11 cellular contexts compared by ENCODE assay signal in genomic region chr1:225468270-225469020, GRCh38. TPM values are rescaled to one million over a fixed set of nuclear protein-coding genes. Genes with fewer than 3 reads are reported as not detected.
A peak's percentile ranks its signal among the peaks of the same experiment; 100 is the strongest.
DNase-seq lines count a peak whose midpoint lies in the region; ATAC-seq and TF ChIP-seq lines count a peak whose summit lies in the region.
"Had no signal": no experiment of that assay in that cellular context is flagged by ENCODE, and none has a peak within 500 bp of the region (broad histone marks: within the 10 kb centered on the region; RNA-seq: fewer than 3 reads in every experiment).

No MANE protein-coding gene starts in this region.

- H3K4me1 Mint-ChIP-seq in dendritic cell treated with granulocyte-macrophage colony-stimulating factor and Interleukin-4, amounts not matched to agents 40 ng/mL and 50 ng/mL, for 4 days (ENCODE audit: low read depth): peaks cover 53% of the 10 kb centered on the region

- H3K23ac ChIP-seq in neuronal stem cell (ENCODE audit: low read depth, low read length, poor library complexity): no peak overlapping the region

- no peaks in the 10 kb centered on the region for H3K36me3 Mint-ChIP-seq in dendritic cell treated with granulocyte-macrophage colony-stimulating factor and Interleukin-4, amounts not matched to agents 40 ng/mL and 50 ng/mL, for 4 days (ENCODE audit: low read depth)

- H3K9me3 ChIP-seq in Loucy (ENCODE audit: insufficient read depth, low read depth, low read length) (no peaks in the 10 kb centered on the region), psoas muscle (no peaks in the 10 kb centered on the region), neuronal stem cell (replicated peaks in 1 of 2; ENCODE audit: control insufficient read depth in 2 of 2, insufficient read depth in 1 of 2, low read depth in 1 of 2, low read length in 2 of 2) (no peaks in the 10 kb centered on the region)
- H3K9me3 ChIP-seq: body of pancreas had no signal

- H2BK15ac ChIP-seq in neuronal stem cell (ENCODE audit: low read length): no peak overlapping the region

- H3K9ac ChIP-seq in Loucy (ENCODE audit: low read depth, low read length, poor library complexity, severe bottlenecking) (peak overlapping the region; percentile 88), neuronal stem cell (ENCODE audit: low read depth, low read length, poor library complexity) (no peak overlapping the region)

- ATAC-seq in psoas muscle (no peak), HG02759 (IDR thresholded peaks at IDR 0.05; ENCODE audit: unreplicated experiment) (no peak)

- H2AFZ ChIP-seq in Loucy (ENCODE audit: low read length) (no peak overlapping the region), neuronal stem cell (ENCODE audit: low read length) (no peak overlapping the region)

- no peak overlapping the region for H4K8ac ChIP-seq in neuronal stem cell (ENCODE audit: low read depth, low read length)

- intact Hi-C loops in dendritic cell treated with granulocyte-macrophage colony-stimulating factor and Interleukin-4, amounts not matched to agents 40 ng/mL and 50 ng/mL, for 4 days (cut with micrococcal nuclease): loop anchor here (5.0 kb wide), 1 partner anchor 454 kb away; the partner anchor contains the start of gene PYCR2
- intact Hi-C loops in psoas muscle (cut with DNase I): no loop called here

- no peaks in the 10 kb centered on the region for H4K20me1 ChIP-seq in Loucy (ENCODE audit: insufficient read depth, low read length, poor library complexity, severe bottlenecking)

- peaks cover 7% of the 10 kb centered on the region for H3K9me3 Mint-ChIP-seq in dendritic cell treated with granulocyte-macrophage colony-stimulating factor and Interleukin-4, amounts not matched to agents 40 ng/mL and 50 ng/mL, for 4 days

- H3K27ac ChIP-seq in psoas muscle (peak overlapping the region; percentile 60), neuronal stem cell (replicated peaks; ENCODE audit: low read length) (no peak overlapping the region)

- 80 to 89% (median 85%) methylated on average over 10 of the region's 10 CpGs for WGBS in psoas muscle, 3 donors
- no CpG with 5 or more reads among the region's 10 CpGs for WGBS in neuronal stem cell (ENCODE audit: extremely low coverage in 2 of 2, insufficient read length in 2 of 2, insufficient replicate concordance in 1 of 2), 2 donors

- DNase-seq in psoas muscle (peak in 1 of 2 donors; percentile 42), dedifferentiated amniotic fluid mesenchymal stem cell (ENCODE audit: extremely low spot score) (no peak), NAMALWA (ENCODE audit: low spot score) (no peak), neuronal stem cell (ENCODE audit: low spot score) (no peak)
- DNase-seq: DMS79, nephron progenitor cell had no signal

- H2BK12ac ChIP-seq in neuronal stem cell (ENCODE audit: low read length): no peak overlapping the region

- no peak overlapping the region for H2BK120ac ChIP-seq in neuronal stem cell (ENCODE audit: low read depth, low read length)

- H3K27ac Mint-ChIP-seq in dendritic cell treated with granulocyte-macrophage colony-stimulating factor and Interleukin-4, amounts not matched to agents 40 ng/mL and 50 ng/mL, for 4 days: peak overlapping the region; percentile 98
- H3K27ac Mint-ChIP-seq: nephron progenitor cell had no signal

- peak overlapping the region; percentile 90 for H3K4me2 ChIP-seq in Loucy (ENCODE audit: low read depth, low read length, poor library complexity, severe bottlenecking)
- no peak overlapping the region for H3K4me2 ChIP-seq in neuronal stem cell (ENCODE audit: insufficient read depth, low read length, poor library complexity, severe bottlenecking)

- H3K4ac ChIP-seq in neuronal stem cell (ENCODE audit: low read length): no peak overlapping the region

- no peaks in the 10 kb centered on the region for H3K79me1 ChIP-seq in neuronal stem cell (ENCODE audit: low read depth, low read length)

- H3K27me3 ChIP-seq in Loucy (ENCODE audit: insufficient read depth, low read length, poor library complexity, severe bottlenecking) (no peaks in the 10 kb centered on the region), psoas muscle (ENCODE audit: insufficient read depth in 3 of 3, low read length in 2 of 3) (no peaks in the 10 kb centered on the region), neuronal stem cell (ENCODE audit: control insufficient read depth in 3 of 3, insufficient read depth in 3 of 3, low read depth in 1 of 3, low read length in 3 of 3) (no peaks in the 10 kb centered on the region)
- H3K27me3 ChIP-seq: body of pancreas had no signal

- TF ChIP-seq CTCF in Loucy (conservative IDR thresholded peaks at IDR 0.05; ENCODE audit: low read length) (no peak), psoas muscle (IDR thresholded peaks at IDR 0.05) (no peak)

- peaks cover 8% of the 10 kb centered on the region; the same call in 1 of the 2 replicates for H3K79me2 ChIP-seq in Loucy (ENCODE audit: insufficient read depth, low read length)

- H3K9me2 ChIP-seq in Loucy (replicated peaks; ENCODE audit: low read depth, low read length): no peaks in the 10 kb centered on the region

- H3K4me3 ChIP-seq in GM08714 (ENCODE audit: low read length) (peak overlapping the region; percentile 63; the same call in 1 of the 2 replicates), Loucy (ENCODE audit: low read length, poor library complexity, severe bottlenecking) (peak overlapping the region; percentile 80), psoas muscle (no peak overlapping the region), neuronal stem cell (ENCODE audit: low read length in 2 of 2) (no peak overlapping the region)
- H3K4me3 ChIP-seq: body of pancreas had no signal

- no peaks in the 10 kb centered on the region for H3F3A ChIP-seq in Loucy (ENCODE audit: low read depth)

- no peak overlapping the region for H4K91ac ChIP-seq in neuronal stem cell (ENCODE audit: low read depth, low read length, poor library complexity)

- H3K27me3 Mint-ChIP-seq in dendritic cell treated with granulocyte-macrophage colony-stimulating factor and Interleukin-4, amounts not matched to agents 40 ng/mL and 50 ng/mL, for 4 days: no peaks in the 10 kb centered on the region

- H3K4me1 ChIP-seq in Loucy (ENCODE audit: insufficient read depth, low read length, poor library complexity, severe bottlenecking) (peaks cover 18% of the 10 kb centered on the region), psoas muscle (peaks cover 7% of the 10 kb centered on the region), neuronal stem cell (ENCODE audit: control insufficient read depth in 2 of 2, insufficient read depth in 1 of 2, low read depth in 1 of 2, low read length in 2 of 2) (peaks cover 19 to 22% of the 10 kb centered on the region in 2 donors)
- H3K4me1 ChIP-seq: body of pancreas had no signal

- no peak overlapping the region for H2BK5ac ChIP-seq in neuronal stem cell (ENCODE audit: low read length)

- peak overlapping the region; percentile 79 for H3K4me3 Mint-ChIP-seq in dendritic cell treated with granulocyte-macrophage colony-stimulating factor and Interleukin-4, amounts not matched to agents 40 ng/mL and 50 ng/mL, for 4 days
- H3K4me3 Mint-ChIP-seq: nephron progenitor cell had no signal

- H3K36me3 ChIP-seq in Loucy (ENCODE audit: insufficient read depth, low read length) (no peaks in the 10 kb centered on the region), psoas muscle (ENCODE audit: insufficient read depth in 1 of 2, low read depth in 1 of 2) (no peaks in the 10 kb centered on the region), neuronal stem cell (replicated peaks in 1 of 2; ENCODE audit: control insufficient read depth in 2 of 2, insufficient read depth in 2 of 2, low read length in 2 of 2) (no peaks in the 10 kb centered on the region)

- no peak overlapping the region for H3K18ac ChIP-seq in neuronal stem cell (ENCODE audit: low read length)

- no peak overlapping the region for H3K14ac ChIP-seq in neuronal stem cell (ENCODE audit: low read length)

- H2AK5ac ChIP-seq in neuronal stem cell (ENCODE audit: low read depth, low read length): no peak overlapping the region

RNA-seq across cellular contexts. Expression of gene LBR, which starts 40.6 kb away (rescaled TPM):
- 10 to 100 TPM; 11.6 to 22.8 (median 15.8) TPM for total RNA-seq in psoas muscle
- 10 to 100 TPM in 2 of 3 donors, 1 to 10 TPM in 1; 6.8 to 15.6 (median 10.6) TPM for polyA plus RNA-seq in psoas muscle
- 82.5 TPM for polyA plus RNA-seq in neuronal stem cell (2013, experiment 1 of 2)
- polyA plus RNA-seq in neuronal stem cell (2013, experiment 2 of 2): 83.8 TPM

Comparison
In these comparisons a context has a peak if more than half of its experiments do, and no peak if none do; other contexts are left out.
1. H3K4me3 ChIP-seq: peak in GM08714 (single experiment) and Loucy (single experiment); none in psoas muscle (single experiment) and neuronal stem cell (0 of 2).